In the genomic region with DNA sequence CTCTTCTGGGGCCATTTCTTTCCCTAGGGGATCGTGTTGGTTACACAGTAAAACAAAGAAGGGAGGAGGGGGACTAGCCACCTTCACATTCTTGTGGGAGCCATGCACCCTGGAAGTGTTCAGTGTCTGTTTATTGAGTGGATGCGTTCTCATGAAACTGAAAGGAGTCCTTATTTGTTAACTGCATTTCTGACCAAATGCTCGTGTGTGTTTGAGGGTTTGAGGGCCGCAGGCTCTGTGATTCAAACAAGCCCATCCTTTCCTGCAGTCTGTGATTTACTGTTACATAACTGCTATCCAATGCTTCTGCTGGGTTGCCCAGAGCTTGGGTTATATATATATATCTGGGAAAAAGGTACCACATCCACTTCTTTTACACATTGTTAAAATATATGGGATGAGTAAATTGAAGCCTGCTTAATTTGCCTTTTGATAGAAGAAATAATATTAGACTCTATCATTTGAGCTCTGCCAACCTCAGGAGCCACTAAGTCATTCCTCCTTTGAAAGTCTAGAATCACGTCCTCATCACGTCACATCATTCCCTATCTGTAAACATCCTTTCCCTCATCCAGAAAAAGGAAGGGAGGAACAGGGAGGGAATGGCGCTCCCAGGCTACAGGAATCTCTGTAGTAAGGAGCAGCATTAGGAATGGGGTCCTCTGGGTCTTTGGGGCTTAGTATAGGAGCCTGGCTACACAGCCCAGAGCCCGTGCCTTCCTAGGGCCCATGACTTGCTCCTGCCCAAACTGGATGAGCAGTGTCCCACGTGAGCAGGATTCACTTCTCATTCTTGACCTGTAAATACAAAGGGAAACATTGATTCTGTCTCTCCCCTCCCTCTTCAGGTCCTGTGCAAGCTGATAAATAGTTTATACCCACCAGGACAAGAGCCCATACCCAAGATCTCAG, we compare ENCODE assay signal across 10 cellular contexts. TPM values are rescaled to one million over a fixed set of nuclear protein-coding genes. Genes with fewer than 3 reads are reported as not detected.
DNase-seq lines count a peak whose midpoint lies in the region; ATAC-seq lines count a peak whose summit lies in the region.
"Had no signal": no experiment of that assay in that cellular context is flagged by ENCODE, and none has a peak within 500 bp of the region (broad histone marks: within the 10 kb centered on the region; RNA-seq: fewer than 3 reads in every experiment).

No MANE protein-coding gene starts in this region.

- DNase-seq in GM23248 (no peak), inferior parietal cortex (ENCODE audit: extremely low spot score) (peak; percentile 59), CD1c-positive myeloid dendritic cell (ENCODE audit: extremely low spot score) (no peak), GM03348 (ENCODE audit: low spot score) (no peak), 8988T (no peak)
- DNase-seq: body of pancreas, tibial artery had no signal

- H3K4me2 ChIP-seq in BLaER1 = peak overlapping the region; percentile 31
- peak overlapping the region; percentile 98 for H3K4me2 ChIP-seq in GM23248 (ENCODE audit: unreplicated experiment)

- no peaks in the 10 kb centered on the region for H3K36me3 Mint-ChIP-seq in activated T-helper 17 cell treated with anti-CD3 and anti-CD28 coated beads, Interleukin-2, amount 50 U/mL, for 72 hours (ENCODE audit: low read depth)

- no peaks in the 10 kb centered on the region for H3K79me2 ChIP-seq in GM23248 (ENCODE audit: insufficient read depth)

- no peak overlapping the region for H3K9ac ChIP-seq in BLaER1
- H3K9ac ChIP-seq in GM23248 = no peak overlapping the region

- peak overlapping the region; percentile 81 for H3K4me3 Mint-ChIP-seq in activated T-helper 17 cell treated with anti-CD3 and anti-CD28 coated beads, Interleukin-2, amount 50 U/mL, for 72 hours

- no peak overlapping the region for H3K27ac Mint-ChIP-seq in activated T-helper 17 cell treated with anti-CD3 and anti-CD28 coated beads, Interleukin-2, amount 50 U/mL, for 72 hours

- peaks cover 26% of the 10 kb centered on the region for H3F3A ChIP-seq in GM23248 (ENCODE audit: insufficient read depth)

- in situ Hi-C loops in GM23248 (cut with MboI) = no loop called here

- no peaks in the 10 kb centered on the region for H3K36me3 ChIP-seq in BLaER1
- H3K36me3 ChIP-seq in GM23248 (ENCODE audit: low read depth) = no peaks in the 10 kb centered on the region
- H3K36me3 ChIP-seq: tibial artery had no signal

- H3K27me3 ChIP-seq in BLaER1 (peaks cover 48% of the 10 kb centered on the region), GM23248 (replicated peaks; ENCODE audit: insufficient read depth) (no peaks in the 10 kb centered on the region)
- H3K27me3 ChIP-seq: body of pancreas had no signal

- peaks cover 3% of the 10 kb centered on the region for H3K9me3 Mint-ChIP-seq in activated T-helper 17 cell treated with anti-CD3 and anti-CD28 coated beads, Interleukin-2, amount 50 U/mL, for 72 hours

- H4K20me1 ChIP-seq in BLaER1 (peaks cover 10% of the 10 kb centered on the region; the same call in 1 of the 2 replicates), GM23248 (ENCODE audit: insufficient read depth) (no peaks in the 10 kb centered on the region)

- 94 to 99% methylated on average over 9 of the region's 9 CpGs for WGBS in GM23248 (ENCODE audit: low coverage in 1 of 2, low lambda C conversion rate in 2 of 2, missing lambda C conversion rate in 2 of 2), 2 experiments

- H3K9me2 ChIP-seq in GM23248 (ENCODE audit: insufficient read depth) = no peaks in the 10 kb centered on the region

- peak overlapping the region; percentile 94 for H2AFZ ChIP-seq in GM23248

- no peaks in the 10 kb centered on the region for H3K27me3 Mint-ChIP-seq in activated T-helper 17 cell treated with anti-CD3 and anti-CD28 coated beads, Interleukin-2, amount 50 U/mL, for 72 hours

- H3K27ac ChIP-seq in BLaER1 (no peak overlapping the region), GM23248 (no peak overlapping the region)
- H3K27ac ChIP-seq: body of pancreas, tibial artery had no signal

- no peak overlapping the region for H3K4me3 ChIP-seq in BLaER1
- peak overlapping the region; percentile 75 for H3K4me3 ChIP-seq in GM23248
- H3K4me3 ChIP-seq: body of pancreas had no signal

- H3K9me3 ChIP-seq in BLaER1 = no peaks in the 10 kb centered on the region
- H3K9me3 ChIP-seq in GM23248 (ENCODE audit: low read depth) = no peaks in the 10 kb centered on the region
- H3K9me3 ChIP-seq: body of pancreas, tibial artery had no signal

- H3K4me1 ChIP-seq in BLaER1 = peaks cover 14% of the 10 kb centered on the region
- H3K4me1 ChIP-seq in GM23248 (ENCODE audit: insufficient read depth) = peaks cover 27% of the 10 kb centered on the region

- ATAC-seq in activated T-helper 17 cell treated with anti-CD3 and anti-CD28 coated beads, Interleukin-2, amount 50 U/mL, for 72 hours (replicated peaks) = no peak
- ATAC-seq in HG03135 (IDR thresholded peaks at IDR 0.05; ENCODE audit: unreplicated experiment) = no peak

- H3K4me1 Mint-ChIP-seq in activated T-helper 17 cell treated with anti-CD3 and anti-CD28 coated beads, Interleukin-2, amount 50 U/mL, for 72 hours = peaks cover 44% of the 10 kb centered on the region

RNA-seq across cellular contexts. Expression of a gene that starts 1.5 kb away (rescaled TPM):
- total RNA-seq in GM23248 (2014; rRNA removed; shearing (Covaris generic)) = 1.3 TPM in 1 of 2 replicates, not detected in the other
- 0.48 and 0.61 TPM in 2 replicates for polyA plus RNA-seq in GM23248 (2016; fragmentation: Nextera tagmentation; extraction: Ambion mirVana)
- 1 to 10 TPM in 1 of 2 donors, under 1 TPM in 1; 0.56 to 7.1 TPM for total RNA-seq in activated T-helper 17 cell treated with anti-CD3 and anti-CD28 coated beads, Interleukin-2, amount 50 U/mL, for 72 hours

RNA-seq across cellular contexts. Expression of a gene that starts 21.4 kb away (rescaled TPM):
- total RNA-seq in GM23248 (2014; rRNA removed; shearing (Covaris generic)) = 20.9 and 26.4 TPM in 2 replicates
- 25.4 and 26.5 TPM in 2 replicates for polyA plus RNA-seq in GM23248 (2016; fragmentation: Nextera tagmentation; extraction: Ambion mirVana)
- total RNA-seq in activated T-helper 17 cell treated with anti-CD3 and anti-CD28 coated beads, Interleukin-2, amount 50 U/mL, for 72 hours = 10 to 100 TPM; 63.3 to 84.9 TPM

RNA-seq across cellular contexts. Expression of a gene that starts 34.4 kb away (rescaled TPM):
- total RNA-seq in GM23248 (2014; rRNA removed; shearing (Covaris generic)) = not detected in 2 replicates
- not detected in 2 replicates for polyA plus RNA-seq in GM23248 (2016; fragmentation: Nextera tagmentation; extraction: Ambion mirVana)
- total RNA-seq in activated T-helper 17 cell treated with anti-CD3 and anti-CD28 coated beads, Interleukin-2, amount 50 U/mL, for 72 hours = 1 to 10 TPM in 1 of 2 donors, under 1 TPM in 1; 0.24 to 1.6 TPM
- total RNA-seq: body of pancreas had no signal
